18 cellular contexts compared by ENCODE assay signal in the genomic region with DNA sequence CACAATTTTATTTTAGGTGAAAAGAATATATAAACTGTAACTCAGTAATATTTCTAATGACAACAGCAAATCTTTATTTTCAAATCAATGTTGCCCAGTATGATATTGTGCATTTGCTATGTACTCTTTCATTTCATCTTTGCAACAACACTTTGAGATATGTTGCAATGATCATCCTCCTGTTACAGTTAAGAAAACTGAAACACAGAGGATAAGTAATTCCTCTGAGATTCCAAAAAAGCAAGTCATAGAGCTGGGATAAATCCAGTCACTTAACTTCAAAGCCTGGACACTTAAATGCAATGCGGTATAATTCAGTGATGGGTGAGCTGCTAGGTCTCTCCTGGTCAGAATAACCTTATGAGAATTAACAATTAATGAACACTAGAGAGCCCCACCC. TPM values are rescaled to one million over a fixed set of nuclear protein-coding genes. Genes with fewer than 3 reads are reported as not detected.
DNase-seq lines count a peak whose midpoint lies in the region; ATAC-seq, FAIRE-seq and TF ChIP-seq lines count a peak whose summit lies in the region.
"Had no signal": no experiment of that assay in that cellular context is flagged by ENCODE, and none has a peak within 500 bp of the region (broad histone marks: within the 10 kb centered on the region; RNA-seq: fewer than 3 reads in every experiment).

No MANE protein-coding gene starts in this region.

- no peaks in the 10 kb centered on the region for H3K79me2 ChIP-seq in HepG2 (ENCODE audit: insufficient read depth, low read length)

- intact Hi-C loops in HepG2 (cut with micrococcal nuclease; ENCODE audit: unreplicated experiment) (no loop called here), right lobe of liver (cut with DNase I) (no loop called here)

- no peak overlapping the region for H3K4me2 ChIP-seq in HepG2 (ENCODE audit: low read depth, low read length)

- no peaks in the 10 kb centered on the region for H3K9me3 Mint-ChIP-seq in activated CD8-positive, alpha-beta memory T cell treated with anti-CD3 and anti-CD28 coated beads, Interleukin-2, amount 10 ng/mL, durations not matched to agents 7 days and 5 days (ENCODE audit: low read depth)

- TF ChIP-seq EP300 in HepG2 (IDR thresholded peaks at IDR 0.05; ENCODE audit: low read depth in 2 of 2, low read length in 2 of 2) (no peak), HepG2 (CRISPR knock-in tag; IDR thresholded peaks at IDR 0.05; ENCODE audit: borderline replicate concordance) (no peak)

- no peak overlapping the region for H3K4me3 Mint-ChIP-seq in activated CD8-positive, alpha-beta memory T cell treated with anti-CD3 and anti-CD28 coated beads, Interleukin-2, amount 10 ng/mL, durations not matched to agents 7 days and 5 days

- no peak overlapping the region for H3K4me3 ChIP-seq in HepG2 (replicated peaks in 1 of 3; ENCODE audit: insufficient read depth in 1 of 3, low read depth in 2 of 3, low read length in 3 of 3)
- H3K4me3 ChIP-seq in right lobe of liver = no peak overlapping the region
- H3K4me3 ChIP-seq in adipocyte (ENCODE audit: low read length) = no peak overlapping the region
- H3K4me3 ChIP-seq in fibroblast of mammary gland (ENCODE audit: control insufficient read depth, low read depth, low read length) = no peak overlapping the region

- no peaks in the 10 kb centered on the region for H3K4me1 Mint-ChIP-seq in activated CD8-positive, alpha-beta memory T cell treated with anti-CD3 and anti-CD28 coated beads, Interleukin-2, amount 10 ng/mL, durations not matched to agents 7 days and 5 days

- no peaks in the 10 kb centered on the region for H3K36me3 ChIP-seq in HepG2 (replicated peaks in 1 of 2; ENCODE audit: control insufficient read depth in 1 of 2, insufficient read depth in 2 of 2, low read length in 2 of 2)
- no peaks in the 10 kb centered on the region for H3K36me3 ChIP-seq in right lobe of liver
- no peaks in the 10 kb centered on the region for H3K36me3 ChIP-seq in adipocyte (ENCODE audit: control insufficient read depth, insufficient read depth, low read length, severe bottlenecking)

- no peak for TF ChIP-seq RAD21 in HepG2 (CRISPR knock-in tag; IDR thresholded peaks at IDR 0.05)

- H3K9me3 ChIP-seq in HepG2 (ENCODE audit: low read length) (no peaks in the 10 kb centered on the region), right lobe of liver (no peaks in the 10 kb centered on the region), adipocyte (ENCODE audit: control insufficient read depth, low read length) (no peaks in the 10 kb centered on the region)

- CTCF ChIA-PET in HepG2 (lab: Yijun Ruan, JAX; ENCODE audit: low intra/inter-chr PET ratio, low total read pairs) = no interaction called here
- CTCF ChIA-PET in activated CD8-positive, alpha-beta memory T cell treated with anti-CD3 and anti-CD28 coated beads, Interleukin-2, amount 10 ng/mL, durations not matched to agents 7 days and 5 days (lab: Charles Lee) = interaction anchor here (1.0 kb wide), 1 partner anchor 26 kb away, joined by 3 read pairs; no protein-coding TSS in a partner anchor

- no peak overlapping the region for H3K27ac Mint-ChIP-seq in activated CD8-positive, alpha-beta memory T cell treated with anti-CD3 and anti-CD28 coated beads, Interleukin-2, amount 10 ng/mL, durations not matched to agents 7 days and 5 days

- no TSS peak for BruUV-seq in HepG2 (replicated peaks; lab: Mats Ljungman, UMichigan)

- no peak for DNase-seq in HepG2 (ENCODE audit: low spot score)
- no peak for DNase-seq in right lobe of liver
- DNase-seq in adipocyte (ENCODE audit: low read depth) = peak; percentile 87
- peak; percentile 57 for DNase-seq in fibroblast of mammary gland (ENCODE audit: low read depth)
- DNase-seq in stromal cell of bone marrow (ENCODE audit: low read depth) = peak; percentile 6
- no peak for DNase-seq in activated naive CD4-positive, alpha-beta T cell (lab: John Stamatoyannopoulos, UW)
- DNase-seq in activated CD8-positive, alpha-beta memory T cell treated with anti-CD3 and anti-CD28 coated beads, Interleukin-2, amount 10 ng/mL, durations not matched to agents 7 days and 5 days = no peak
- DNase-seq in frontal cortex (ENCODE audit: low spot score in 2 of 2) = no peak
- DNase-seq: 8988T, C1 segment of cervical spinal cord, NCI-H1417, NCI-H187 treated with DMSO at 0.1 percent for 48 hours, NCI-H2171 treated with DMSO at 0.1 percent for 48 hours, NCI-H446 treated with DMSO at 0.1 percent for 48 hours, PC-3 had no signal

- TF ChIP-seq CTCF in HepG2 (CRISPR knock-in tag; IDR thresholded peaks at IDR 0.05) = no peak
- TF ChIP-seq CTCF in right lobe of liver (IDR thresholded peaks at IDR 0.05) = no peak
- no peak for TF ChIP-seq CTCF in fibroblast of mammary gland (conservative IDR thresholded peaks at IDR 0.05; ENCODE audit: control insufficient read depth, insufficient read depth, low read depth, low read length)

- H4K20me1 ChIP-seq in HepG2 (ENCODE audit: insufficient read depth, low read length) = no peaks in the 10 kb centered on the region

- H3K27me3 Mint-ChIP-seq in activated CD8-positive, alpha-beta memory T cell treated with anti-CD3 and anti-CD28 coated beads, Interleukin-2, amount 10 ng/mL, durations not matched to agents 7 days and 5 days = peaks cover 3% of the 10 kb centered on the region

- H3K9ac ChIP-seq in HepG2 (ENCODE audit: insufficient read depth, low read depth, low read length) (no peak overlapping the region), adipocyte (ENCODE audit: low read length) (no peak overlapping the region)

- whole genome bisulfite sequencing in HepG2 (ENCODE audit: low lambda C conversion rate) = 25% methylated on average over 1 of the region's 1 CpG
- 93% methylated on average over 1 of the region's 1 CpG for WGBS in right lobe of liver (ENCODE audit: insufficient coverage, low coverage, low lambda C conversion rate, missing lambda C conversion rate)

- FAIRE-seq in HepG2 (lab: Jason Lieb, UNC) (no peak), frontal cortex (lab: Jason Lieb, UNC) (no peak)
- FAIRE-seq: GM19239 had no signal

- H3K27ac ChIP-seq in HepG2 (ENCODE audit: extremely low read length, insufficient read depth, low read length) (no peak overlapping the region), right lobe of liver (no peak overlapping the region)
- H3K27ac ChIP-seq: RWPE1 had no signal

- H3K27me3 ChIP-seq in HepG2 (ENCODE audit: control insufficient read depth in 1 of 2, insufficient read depth in 2 of 2, low read length in 2 of 2) (no peaks in the 10 kb centered on the region), right lobe of liver (no peaks in the 10 kb centered on the region), adipocyte (replicated peaks; ENCODE audit: control insufficient read depth, insufficient read depth, low read length) (no peaks in the 10 kb centered on the region)

- H2AFZ ChIP-seq in HepG2 (ENCODE audit: low read length) = no peak overlapping the region

- in situ Hi-C loops in HepG2 (cut with HindIII; ENCODE audit: extremely low pct_ligation_motif_present, low pct_unique_long_range_greater_than_20kb) = loop anchor here (10.0 kb wide), 1 partner anchor 65 kb away; no protein-coding TSS in a partner anchor

- ATAC-seq in HepG2 = no peak
- ATAC-seq in right lobe of liver = no peak
- ATAC-seq in activated CD8-positive, alpha-beta memory T cell treated with anti-CD3 and anti-CD28 coated beads, Interleukin-2, amount 10 ng/mL, durations not matched to agents 7 days and 5 days = no peak
- ATAC-seq: HCT116, PC-3 had no signal

- no peak for TF ChIP-seq POLR2A in HepG2 (IDR thresholded peaks at IDR 0.05; ENCODE audit: insufficient read depth in 1 of 2, low read depth in 2 of 2, low read length in 2 of 2)
- no peak for TF ChIP-seq POLR2A in right lobe of liver (IDR thresholded peaks at IDR 0.05)

- no peaks in the 10 kb centered on the region for H3K4me1 ChIP-seq in HepG2 (ENCODE audit: insufficient read depth, low read length)
- H3K4me1 ChIP-seq in right lobe of liver = no peaks in the 10 kb centered on the region
- peaks cover 4% of the 10 kb centered on the region for H3K4me1 ChIP-seq in adipocyte (ENCODE audit: control insufficient read depth, insufficient read depth, low read length)

- POLR2A ChIA-PET in HepG2 (lab: Yijun Ruan, JAX) = no interaction called here

- no peaks in the 10 kb centered on the region for H3K36me3 Mint-ChIP-seq in activated CD8-positive, alpha-beta memory T cell treated with anti-CD3 and anti-CD28 coated beads, Interleukin-2, amount 10 ng/mL, durations not matched to agents 7 days and 5 days

TF ChIP-seq in HepG2, 621 proteins besides CTCF, POLR2A, EP300 and RAD21:
- TF ChIP-seq ZNF496 (CRISPR knock-in tag; IDR thresholded peaks at IDR 0.05; ENCODE audit: insufficient replicate concordance) (no peak), CEBPB (IDR thresholded peaks at IDR 0.05; ENCODE audit: borderline replicate concordance, low read depth, low read length) (0 out of 2 replicates have a peak, but pooled peaks have one; percentile 25)

RNA-seq across cellular contexts. Expression of a gene that starts 48.6 kb away (rescaled TPM):
- total RNA-seq in HepG2 (2016; rRNA removed; fragmentation: Illumina TruSeq; extraction: Trizol) (26.1 and 35.6 TPM in 2 replicates), right lobe of liver (1 to 10 TPM in 2 of 6 experiments, under 1 TPM in 3, not detected in 1; 0.29 to 1.7 (median 0.62) TPM), frontal cortex (3.3 TPM)
- total RNA-seq in HepG2 (2016; cell fraction: cytosol; rRNA removed; fragmentation: Illumina TruSeq; extraction: Trizol; ENCODE audit: low read depth) = 5.3 and 6.4 TPM in 2 replicates
- 24.4 and 33.9 TPM in 2 replicates for total RNA-seq in HepG2 (2016; cell fraction: insoluble cytoplasmic fraction; rRNA removed; fragmentation: Illumina TruSeq; extraction: Trizol)
- total RNA-seq in HepG2 (2016; cell fraction: membrane; rRNA removed; fragmentation: Illumina TruSeq; extraction: Trizol) = 13.0 and 14.4 TPM in 2 replicates
- total RNA-seq in HepG2 (2016; cell fraction: nucleus; rRNA removed; fragmentation: Illumina TruSeq; extraction: Trizol) = 17.1 and 17.8 TPM in 2 replicates
- polyA plus RNA-seq in HepG2 (2011; rRNA removed) = 1.6 and 3.2 TPM in 2 replicates
- polyA plus RNA-seq in HepG2 (2011; cell fraction: cytosol; rRNA removed) = 1.7 and 2.3 TPM in 2 replicates
- polyA plus RNA-seq in HepG2 (2011; cell fraction: nucleus; rRNA removed) = 1.8 and 2.1 TPM in 2 replicates
- polyA plus RNA-seq in HepG2 (2012) = 1.0 and 5.1 TPM in 2 replicates
- 1.3 and 1.4 TPM in 2 replicates for polyA plus RNA-seq in HepG2 (2016; cell fraction: cytosol; fragmentation: Illumina TruSeq; extraction: Trizol; ENCODE audit: low read depth)
- 22.5 and 24.0 TPM in 2 replicates for polyA plus RNA-seq in HepG2 (2016; cell fraction: insoluble cytoplasmic fraction; fragmentation: Illumina TruSeq; extraction: Trizol; ENCODE audit: low read depth)
- polyA plus RNA-seq in HepG2 (2016; cell fraction: membrane; fragmentation: Illumina TruSeq; extraction: Trizol; ENCODE audit: low read depth) = 4.7 and 4.8 TPM in 2 replicates
- 13.3 and 14.2 TPM in 2 replicates for polyA plus RNA-seq in HepG2 (2016; cell fraction: nucleus; fragmentation: Illumina TruSeq; extraction: Trizol; ENCODE audit: insufficient read depth, low read depth)
- 3.8 and 32.8 TPM in 2 replicates for polyA minus RNA-seq in HepG2 (2011; rRNA and poly(A)+ RNA removed; ENCODE audit: low replicate concordance)
- polyA minus RNA-seq in HepG2 (2011; cell fraction: cytosol; rRNA and poly(A)+ RNA removed) = 4.7 and 7.4 TPM in 2 replicates
- 11.1 and 12.6 TPM in 2 replicates for polyA minus RNA-seq in HepG2 (2011; cell fraction: nucleus; rRNA and poly(A)+ RNA removed)
- 10 to 100 TPM; 46.3 to 51.6 TPM for total RNA-seq in activated CD8-positive, alpha-beta memory T cell treated with anti-CD3 and anti-CD28 coated beads, Interleukin-2, amount 10 ng/mL, durations not matched to agents 7 days and 5 days

Comparison
In these comparisons a context has a peak if more than half of its experiments do, and no peak if none do; other contexts are left out.
1. DNase-seq: peak in adipocyte (single experiment), fibroblast of mammary gland (single experiment) and stromal cell of bone marrow (single experiment); none in HepG2 (single experiment), right lobe of liver (0 of 3), activated naive CD4-positive, alpha-beta T cell (0 of 4), activated CD8-positive, alpha-beta memory T cell treated with anti-CD3 and anti-CD28 coated beads, Interleukin-2, amount 10 ng/mL, durations not matched to agents 7 days and 5 days (single experiment) and frontal cortex (0 of 2).